8 cellular contexts compared by ENCODE assay signal in genomic region chrX:14030248-14030592, GRCh38. TPM values are rescaled to one million over a fixed set of nuclear protein-coding genes. Genes with fewer than 3 reads are reported as not detected.
A peak's percentile ranks its signal among the peaks of the same experiment; 100 is the strongest.
DNase-seq lines count a peak whose midpoint lies in the region; ATAC-seq and TF ChIP-seq lines count a peak whose summit lies in the region.

No MANE protein-coding gene starts in this region.

- in situ Hi-C loops in G401 (cut with HindIII; ENCODE audit: low sequenced_read_pairs) = no loop called here

- intact Hi-C loops in ascending aorta (cut with DNase I) = loop anchor here (2.0 to 10.0 kb wide), 3 partner anchors 279 to 1647 kb away; no protein-coding TSS in a partner anchor
- intact Hi-C loops in testis (cut with DNase I; ENCODE audit: low total_unique reads) = loop anchor here (10.0 kb wide), 1 partner anchor 525 kb away; no protein-coding TSS in a partner anchor

- H3K27me3 ChIP-seq in ascending aorta (no peaks in the 10 kb centered on the region), testis (no peaks in the 10 kb centered on the region)

- H3K27ac ChIP-seq in ascending aorta (peak overlapping the region; percentile 73 to 88), testis (peak overlapping the region; percentile 70 to 80)

- DNase-seq in DMS 273 (lab: John Stamatoyannopoulos, UW; ENCODE audit: unreplicated experiment) = peak; percentile 56
- no peak for DNase-seq in DMS 273 treated with DMSO at 0.1 percent for 48 hours (lab: John Stamatoyannopoulos, UW)
- no peak for DNase-seq in Jurkat, Clone E6-1 (ENCODE audit: low read depth, low spot score)
- DNase-seq in ascending aorta (ENCODE audit: low spot score in 2 of 2) = no peak
- peak; percentile 0 for DNase-seq in kidney glomerular epithelial cell (lab: John Stamatoyannopoulos, UW)
- DNase-seq in testis = no peak
- DNase-seq in G401 (ENCODE audit: low spot score) = no peak

- no peak for TF ChIP-seq POLR2A in testis (IDR thresholded peaks at IDR 0.05)

- H3K36me3 ChIP-seq in ascending aorta = no peaks in the 10 kb centered on the region
- no peaks in the 10 kb centered on the region for H3K36me3 ChIP-seq in testis (ENCODE audit: low read depth, missing control alignments)

- H3K4me1 ChIP-seq in ascending aorta (peaks cover 0 to 16% of the 10 kb centered on the region in 2 donors), testis (no peaks in the 10 kb centered on the region)

- ATAC-seq in GM18511 (IDR thresholded peaks at IDR 0.05; ENCODE audit: unreplicated experiment) = no peak

- H3K9me3 ChIP-seq in ascending aorta = no peaks in the 10 kb centered on the region
- no peaks in the 10 kb centered on the region for H3K9me3 ChIP-seq in testis

- TF ChIP-seq CTCF in ascending aorta (IDR thresholded peaks at IDR 0.05) = no peak
- no peak for TF ChIP-seq CTCF in testis (IDR thresholded peaks at IDR 0.05)

- WGBS in testis, 2 donors = 11 to 18% methylated on average over 4 of the region's 4 CpGs

- H3K4me3 ChIP-seq in Jurkat, Clone E6-1 (ENCODE audit: low read length) = peak overlapping the region; percentile 70
- H3K4me3 ChIP-seq in ascending aorta = peak overlapping the region; percentile 84 to 88
- H3K4me3 ChIP-seq in testis = peak overlapping the region; percentile 64 to 72

RNA-seq across cellular contexts. Expression of gene GEMIN8, which starts 0.5 kb away (rescaled TPM):
- polyA plus RNA-seq in Jurkat, Clone E6-1 (2012; ENCODE audit: insufficient read depth, insufficient read length) = 23.1 TPM
- 1.5 TPM for total RNA-seq in ascending aorta
- total RNA-seq in testis = 10 to 100 TPM; 19.9 to 23.6 TPM
- polyA plus RNA-seq in testis (ENCODE audit: insufficient read depth, low read depth, low replicate concordance) = 15.9 TPM
- 6.7 and 14.8 TPM in 2 replicates for total RNA-seq in G401 (2014; rRNA removed; shearing (Covaris generic))

Comparison
In these comparisons a context has a peak if more than half of its experiments do, and no peak if none do; other contexts are left out.
1. DNase-seq: peak in DMS 273 (single experiment) and kidney glomerular epithelial cell (single experiment); none in DMS 273 treated with DMSO at 0.1 percent for 48 hours (single experiment), Jurkat, Clone E6-1 (single experiment), ascending aorta (0 of 2), testis (single experiment) and G401 (single experiment).
2. Peak in every context shown above with its lines, with median percentiles within 50 percentile points of each other: H3K4me3 ChIP-seq.